Comparison of ENCODE assay signal across 2 cellular contexts in the genomic region with DNA sequence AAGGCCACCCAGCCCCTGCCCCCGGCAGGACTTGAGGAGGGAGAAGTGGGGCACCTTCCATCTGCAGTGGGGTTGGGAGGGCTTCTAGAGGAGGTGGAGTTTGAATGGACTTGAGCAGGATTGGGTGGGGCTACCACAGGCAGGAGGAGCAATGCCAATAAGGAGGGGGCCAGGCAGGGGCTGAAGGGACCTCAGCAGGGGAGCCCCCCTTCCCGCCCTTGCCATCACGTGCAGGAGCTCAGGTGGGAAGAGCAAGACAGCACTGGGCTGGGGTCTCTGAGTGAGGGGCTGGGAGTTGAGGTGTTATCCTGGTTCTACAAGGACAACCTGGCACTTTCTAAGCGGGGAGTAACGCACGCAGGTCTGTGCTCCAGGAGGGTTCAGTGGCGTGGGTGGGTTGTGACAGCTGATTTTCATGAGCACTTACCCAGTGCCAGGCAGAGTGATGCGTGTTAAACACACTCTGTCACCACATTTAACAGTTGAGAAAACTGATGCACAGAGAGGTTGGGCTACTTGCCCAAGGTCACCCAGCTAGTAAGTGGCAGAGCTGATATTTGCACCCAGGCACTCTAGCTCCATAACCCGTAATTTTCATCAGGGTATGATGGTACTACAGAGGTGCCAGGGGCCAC.
TF ChIP-seq lines count a peak whose summit lies in the region.

No MANE protein-coding gene starts in this region.

TF ChIP-seq in WTC11, 78 proteins besides CTCF, POLR2A, EP300 and RAD21:
- TF ChIP-seq RORB (CRISPR knock-in tag; IDR thresholded peaks at IDR 0.05) (no peak), ATF3 (CRISPR knock-in tag; conservative IDR thresholded peaks at IDR 0.05) (no peak), IRF1 (CRISPR knock-in tag; IDR thresholded peaks at IDR 0.05) (no peak), MLX (CRISPR knock-in tag; IDR thresholded peaks at IDR 0.05) (no peak), NR3C1 (CRISPR knock-in tag; conservative IDR thresholded peaks at IDR 0.05; ENCODE audit: low read depth) (no peak)
- TF ChIP-seq, protein P1, sequence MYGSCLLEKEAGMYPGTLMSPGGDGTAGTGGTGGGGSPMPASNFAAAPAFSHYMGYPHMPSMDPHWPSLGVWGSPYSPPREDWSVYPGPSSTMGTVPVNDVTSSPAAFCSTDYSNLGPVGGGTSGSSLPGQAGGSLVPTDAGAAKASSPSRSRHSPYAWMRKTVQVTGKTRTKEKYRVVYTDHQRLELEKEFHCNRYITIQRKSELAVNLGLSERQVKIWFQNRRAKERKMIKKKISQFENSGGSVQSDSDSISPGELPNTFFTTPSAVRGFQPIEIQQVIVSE (CRISPR knock-in tag; IDR thresholded peaks at IDR 0.05; ENCODE audit: borderline replicate concordance) = no peak

TF ChIP-seq in HepG2, 621 proteins besides CTCF, POLR2A, EP300 and RAD21:
- TF ChIP-seq ZNF768 (CRISPR knock-in tag; IDR thresholded peaks at IDR 0.05) (peak; percentile 95), FOXO4 (CRISPR knock-in tag; conservative IDR thresholded peaks at IDR 0.05) (0 out of 2 replicates have a peak, but pooled peaks have one; percentile 56), ZNF747 (CRISPR knock-in tag; IDR thresholded peaks at IDR 0.05; ENCODE audit: borderline replicate concordance) (no peak)
TF ChIP-seq in HepG2: peak in this region for 2.
